In the genomic region with DNA sequence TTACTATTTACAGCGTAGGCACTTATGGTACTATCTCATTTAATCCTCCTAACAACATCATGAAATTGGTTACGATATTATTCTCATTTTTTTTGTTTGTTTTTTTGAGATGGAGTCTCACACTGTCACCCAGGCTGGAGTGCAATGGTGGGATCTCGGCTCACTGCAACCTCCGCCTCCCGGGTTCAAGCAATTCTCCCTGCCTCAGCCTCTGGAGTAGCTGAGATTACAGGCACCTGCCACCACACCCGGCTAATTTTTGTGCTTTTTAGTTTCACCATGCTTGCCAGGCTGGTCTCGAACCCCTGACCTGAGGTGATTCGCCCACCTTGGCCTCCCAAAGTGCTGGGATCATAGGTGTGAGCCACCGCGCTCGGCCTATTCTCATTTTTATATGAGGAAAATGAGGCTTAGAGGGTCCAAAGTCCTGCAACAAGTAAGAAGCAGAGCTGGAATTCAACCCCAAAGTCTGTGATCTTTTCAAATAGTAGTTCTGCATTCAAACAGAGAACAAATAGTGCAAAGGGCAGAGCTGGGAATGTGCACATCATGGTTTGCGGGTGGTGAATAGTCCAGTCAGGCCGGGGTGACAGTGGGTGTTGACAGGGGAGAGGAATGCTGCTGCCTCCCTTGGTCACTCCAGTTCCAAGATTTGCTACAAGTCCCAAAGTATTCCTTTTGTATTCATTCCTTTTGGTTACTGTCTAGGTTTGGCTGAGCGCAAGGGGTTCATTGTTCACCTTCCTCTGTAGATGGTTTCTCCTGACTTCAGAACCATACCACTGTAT, we compare ENCODE assay signal across 1 cellular context.
A peak's percentile ranks its signal among the peaks of the same experiment; 100 is the strongest.
TF ChIP-seq lines count a peak whose summit lies in the region.

No MANE protein-coding gene starts in this region.

TF ChIP-seq in HepG2, 621 proteins besides CTCF, POLR2A, EP300 and RAD21 (continued from another document):
- TF ChIP-seq, protein P1, sequence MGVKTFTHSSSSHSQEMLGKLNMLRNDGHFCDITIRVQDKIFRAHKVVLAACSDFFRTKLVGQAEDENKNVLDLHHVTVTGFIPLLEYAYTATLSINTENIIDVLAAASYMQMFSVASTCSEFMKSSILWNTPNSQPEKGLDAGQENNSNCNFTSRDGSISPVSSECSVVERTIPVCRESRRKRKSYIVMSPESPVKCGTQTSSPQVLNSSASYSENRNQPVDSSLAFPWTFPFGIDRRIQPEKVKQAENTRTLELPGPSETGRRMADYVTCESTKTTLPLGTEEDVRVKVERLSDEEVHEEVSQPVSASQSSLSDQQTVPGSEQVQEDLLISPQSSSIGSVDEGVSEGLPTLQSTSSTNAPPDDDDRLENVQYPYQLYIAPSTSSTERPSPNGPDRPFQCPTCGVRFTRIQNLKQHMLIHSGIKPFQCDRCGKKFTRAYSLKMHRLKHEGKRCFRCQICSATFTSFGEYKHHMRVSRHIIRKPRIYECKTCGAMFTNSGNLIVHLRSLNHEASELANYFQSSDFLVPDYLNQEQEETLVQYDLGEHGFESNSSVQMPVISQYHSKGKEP (CRISPR knock-in tag; IDR thresholded peaks at IDR 0.05) = no peak
- TF ChIP-seq ZNF652 (CRISPR knock-in tag; IDR thresholded peaks at IDR 0.05; ENCODE audit: borderline replicate concordance, low read depth) (no peak; the same call in 1 of the 2 replicates), RXRB (CRISPR knock-in tag; IDR thresholded peaks at IDR 0.05; ENCODE audit: borderline replicate concordance) (peak; percentile 86), EZH2 (conservative IDR thresholded peaks at IDR 0.05; ENCODE audit: low read depth, low read length) (no peak), REL (CRISPR knock-in tag; conservative IDR thresholded peaks at IDR 0.05) (no peak), LRRFIP1 (CRISPR knock-in tag; conservative IDR thresholded peaks at IDR 0.05) (no peak)
- TF ChIP-seq, protein P2, sequence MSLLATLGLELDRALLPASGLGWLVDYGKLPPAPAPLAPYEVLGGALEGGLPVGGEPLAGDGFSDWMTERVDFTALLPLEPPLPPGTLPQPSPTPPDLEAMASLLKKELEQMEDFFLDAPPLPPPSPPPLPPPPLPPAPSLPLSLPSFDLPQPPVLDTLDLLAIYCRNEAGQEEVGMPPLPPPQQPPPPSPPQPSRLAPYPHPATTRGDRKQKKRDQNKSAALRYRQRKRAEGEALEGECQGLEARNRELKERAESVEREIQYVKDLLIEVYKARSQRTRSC (CRISPR knock-in tag; IDR thresholded peaks at IDR 0.05; ENCODE audit: low read depth) = no peak
